In genomic region chr17:28335201-28335958, GRCh38 we compare ENCODE assay signal across 1 cellular context.
TF ChIP-seq lines count a peak whose summit lies in the region.

Gene IFT20, minus strand, starts transcription at chr17:28335472. Its CDS starts 3,487 bp downstream, at chr17:28331985.
Gene TNFAIP1, plus strand, starts transcription at chr17:28335761. Its CDS starts 3,761 bp downstream, at chr17:28339522.

TF ChIP-seq in HepG2, 621 proteins besides CTCF, POLR2A, EP300 and RAD21 (continued from another document and continues in another):
- TF ChIP-seq, protein P1, sequence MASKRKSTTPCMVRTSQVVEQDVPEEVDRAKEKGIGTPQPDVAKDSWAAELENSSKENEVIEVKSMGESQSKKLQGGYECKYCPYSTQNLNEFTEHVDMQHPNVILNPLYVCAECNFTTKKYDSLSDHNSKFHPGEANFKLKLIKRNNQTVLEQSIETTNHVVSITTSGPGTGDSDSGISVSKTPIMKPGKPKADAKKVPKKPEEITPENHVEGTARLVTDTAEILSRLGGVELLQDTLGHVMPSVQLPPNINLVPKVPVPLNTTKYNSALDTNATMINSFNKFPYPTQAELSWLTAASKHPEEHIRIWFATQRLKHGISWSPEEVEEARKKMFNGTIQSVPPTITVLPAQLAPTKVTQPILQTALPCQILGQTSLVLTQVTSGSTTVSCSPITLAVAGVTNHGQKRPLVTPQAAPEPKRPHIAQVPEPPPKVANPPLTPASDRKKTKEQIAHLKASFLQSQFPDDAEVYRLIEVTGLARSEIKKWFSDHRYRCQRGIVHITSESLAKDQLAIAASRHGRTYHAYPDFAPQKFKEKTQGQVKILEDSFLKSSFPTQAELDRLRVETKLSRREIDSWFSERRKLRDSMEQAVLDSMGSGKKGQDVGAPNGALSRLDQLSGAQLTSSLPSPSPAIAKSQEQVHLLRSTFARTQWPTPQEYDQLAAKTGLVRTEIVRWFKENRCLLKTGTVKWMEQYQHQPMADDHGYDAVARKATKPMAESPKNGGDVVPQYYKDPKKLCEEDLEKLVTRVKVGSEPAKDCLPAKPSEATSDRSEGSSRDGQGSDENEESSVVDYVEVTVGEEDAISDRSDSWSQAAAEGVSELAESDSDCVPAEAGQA (IDR thresholded peaks at IDR 0.05; ENCODE audit: low read depth): peak; percentile 86
- TF ChIP-seq, protein P1 (CRISPR knock-in tag; IDR thresholded peaks at IDR 0.05; ENCODE audit: borderline replicate concordance): no peak
- no peak for TF ChIP-seq ZNF660 (CRISPR knock-in tag; IDR thresholded peaks at IDR 0.05; ENCODE audit: borderline replicate concordance, low read depth)
- TF ChIP-seq ZNF879 (CRISPR knock-in tag; IDR thresholded peaks at IDR 0.05): no peak
- TF ChIP-seq, protein P2, sequence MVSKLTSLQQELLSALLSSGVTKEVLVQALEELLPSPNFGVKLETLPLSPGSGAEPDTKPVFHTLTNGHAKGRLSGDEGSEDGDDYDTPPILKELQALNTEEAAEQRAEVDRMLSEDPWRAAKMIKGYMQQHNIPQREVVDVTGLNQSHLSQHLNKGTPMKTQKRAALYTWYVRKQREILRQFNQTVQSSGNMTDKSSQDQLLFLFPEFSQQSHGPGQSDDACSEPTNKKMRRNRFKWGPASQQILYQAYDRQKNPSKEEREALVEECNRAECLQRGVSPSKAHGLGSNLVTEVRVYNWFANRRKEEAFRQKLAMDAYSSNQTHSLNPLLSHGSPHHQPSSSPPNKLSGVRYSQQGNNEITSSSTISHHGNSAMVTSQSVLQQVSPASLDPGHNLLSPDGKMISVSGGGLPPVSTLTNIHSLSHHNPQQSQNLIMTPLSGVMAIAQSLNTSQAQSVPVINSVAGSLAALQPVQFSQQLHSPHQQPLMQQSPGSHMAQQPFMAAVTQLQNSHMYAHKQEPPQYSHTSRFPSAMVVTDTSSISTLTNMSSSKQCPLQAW (CRISPR knock-in tag; IDR thresholded peaks at IDR 0.05): peak; percentile 88
- no peak for TF ChIP-seq ZNF33A (CRISPR knock-in tag; IDR thresholded peaks at IDR 0.05; ENCODE audit: borderline replicate concordance)
- TF ChIP-seq EEA1 (CRISPR knock-in tag; IDR thresholded peaks at IDR 0.05; ENCODE audit: borderline replicate concordance): no peak
- TF ChIP-seq, protein P3, sequence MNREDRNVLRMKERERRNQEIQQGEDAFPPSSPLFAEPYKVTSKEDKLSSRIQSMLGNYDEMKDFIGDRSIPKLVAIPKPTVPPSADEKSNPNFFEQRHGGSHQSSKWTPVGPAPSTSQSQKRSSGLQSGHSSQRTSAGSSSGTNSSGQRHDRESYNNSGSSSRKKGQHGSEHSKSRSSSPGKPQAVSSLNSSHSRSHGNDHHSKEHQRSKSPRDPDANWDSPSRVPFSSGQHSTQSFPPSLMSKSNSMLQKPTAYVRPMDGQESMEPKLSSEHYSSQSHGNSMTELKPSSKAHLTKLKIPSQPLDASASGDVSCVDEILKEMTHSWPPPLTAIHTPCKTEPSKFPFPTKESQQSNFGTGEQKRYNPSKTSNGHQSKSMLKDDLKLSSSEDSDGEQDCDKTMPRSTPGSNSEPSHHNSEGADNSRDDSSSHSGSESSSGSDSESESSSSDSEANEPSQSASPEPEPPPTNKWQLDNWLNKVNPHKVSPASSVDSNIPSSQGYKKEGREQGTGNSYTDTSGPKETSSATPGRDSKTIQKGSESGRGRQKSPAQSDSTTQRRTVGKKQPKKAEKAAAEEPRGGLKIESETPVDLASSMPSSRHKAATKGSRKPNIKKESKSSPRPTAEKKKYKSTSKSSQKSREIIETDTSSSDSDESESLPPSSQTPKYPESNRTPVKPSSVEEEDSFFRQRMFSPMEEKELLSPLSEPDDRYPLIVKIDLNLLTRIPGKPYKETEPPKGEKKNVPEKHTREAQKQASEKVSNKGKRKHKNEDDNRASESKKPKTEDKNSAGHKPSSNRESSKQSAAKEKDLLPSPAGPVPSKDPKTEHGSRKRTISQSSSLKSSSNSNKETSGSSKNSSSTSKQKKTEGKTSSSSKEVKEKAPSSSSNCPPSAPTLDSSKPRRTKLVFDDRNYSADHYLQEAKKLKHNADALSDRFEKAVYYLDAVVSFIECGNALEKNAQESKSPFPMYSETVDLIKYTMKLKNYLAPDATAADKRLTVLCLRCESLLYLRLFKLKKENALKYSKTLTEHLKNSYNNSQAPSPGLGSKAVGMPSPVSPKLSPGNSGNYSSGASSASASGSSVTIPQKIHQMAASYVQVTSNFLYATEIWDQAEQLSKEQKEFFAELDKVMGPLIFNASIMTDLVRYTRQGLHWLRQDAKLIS (CRISPR knock-in tag; IDR thresholded peaks at IDR 0.05): no peak
- TF ChIP-seq, protein P4, sequence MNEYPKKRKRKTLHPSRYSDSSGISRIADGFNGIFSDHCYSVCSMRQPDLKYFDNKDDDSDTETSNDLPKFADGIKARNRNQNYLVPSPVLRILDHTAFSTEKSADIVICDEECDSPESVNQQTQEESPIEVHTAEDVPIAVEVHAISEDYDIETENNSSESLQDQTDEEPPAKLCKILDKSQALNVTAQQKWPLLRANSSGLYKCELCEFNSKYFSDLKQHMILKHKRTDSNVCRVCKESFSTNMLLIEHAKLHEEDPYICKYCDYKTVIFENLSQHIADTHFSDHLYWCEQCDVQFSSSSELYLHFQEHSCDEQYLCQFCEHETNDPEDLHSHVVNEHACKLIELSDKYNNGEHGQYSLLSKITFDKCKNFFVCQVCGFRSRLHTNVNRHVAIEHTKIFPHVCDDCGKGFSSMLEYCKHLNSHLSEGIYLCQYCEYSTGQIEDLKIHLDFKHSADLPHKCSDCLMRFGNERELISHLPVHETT (CRISPR knock-in tag; conservative IDR thresholded peaks at IDR 0.05): peak; percentile 46; the same call in 1 of the 2 replicates
- TF ChIP-seq, protein P5, sequence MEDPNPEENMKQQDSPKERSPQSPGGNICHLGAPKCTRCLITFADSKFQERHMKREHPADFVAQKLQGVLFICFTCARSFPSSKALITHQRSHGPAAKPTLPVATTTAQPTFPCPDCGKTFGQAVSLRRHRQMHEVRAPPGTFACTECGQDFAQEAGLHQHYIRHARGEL (CRISPR knock-in tag; IDR thresholded peaks at IDR 0.05): no peak
- TF ChIP-seq AHR (CRISPR knock-in tag; IDR thresholded peaks at IDR 0.05): no peak
- TF ChIP-seq NFIB (CRISPR knock-in tag; IDR thresholded peaks at IDR 0.05; ENCODE audit: borderline replicate concordance): no peak
- peak; percentile 68; the same call in 1 of the 2 replicates for TF ChIP-seq TGIF2 (CRISPR knock-in tag; IDR thresholded peaks at IDR 0.05)
- no peak for TF ChIP-seq ZNF282 (IDR thresholded peaks at IDR 0.05; ENCODE audit: partially characterized antibody)
- no peak for TF ChIP-seq NCOA1 (CRISPR knock-in tag; IDR thresholded peaks at IDR 0.05)
- TF ChIP-seq ZNF589 (CRISPR knock-in tag; conservative IDR thresholded peaks at IDR 0.05): no peak
- no peak for TF ChIP-seq RARG (CRISPR knock-in tag; IDR thresholded peaks at IDR 0.05; ENCODE audit: low read depth)
- TF ChIP-seq SIX4 (CRISPR knock-in tag; IDR thresholded peaks at IDR 0.05): peak; percentile 30; the same call in 1 of the 2 replicates
- peak; percentile 86 for TF ChIP-seq SPEN (CRISPR knock-in tag; IDR thresholded peaks at IDR 0.05; ENCODE audit: low read depth)
- TF ChIP-seq ZNF256 (CRISPR knock-in tag; conservative IDR thresholded peaks at IDR 0.05): 0 out of 2 replicates have a peak, but pooled peaks have one; percentile 1
- no peak for TF ChIP-seq ZNF3 (CRISPR knock-in tag; IDR thresholded peaks at IDR 0.05)
- peak; percentile 99 for TF ChIP-seq FOXA3 (CRISPR knock-in tag; IDR thresholded peaks at IDR 0.05)
- TF ChIP-seq LCORL (IDR thresholded peaks at IDR 0.05): no peak
- TF ChIP-seq LCORL (CRISPR knock-in tag; IDR thresholded peaks at IDR 0.05): 0 out of 2 replicates have a peak, but pooled peaks have one; percentile 26
- TF ChIP-seq, protein P6, sequence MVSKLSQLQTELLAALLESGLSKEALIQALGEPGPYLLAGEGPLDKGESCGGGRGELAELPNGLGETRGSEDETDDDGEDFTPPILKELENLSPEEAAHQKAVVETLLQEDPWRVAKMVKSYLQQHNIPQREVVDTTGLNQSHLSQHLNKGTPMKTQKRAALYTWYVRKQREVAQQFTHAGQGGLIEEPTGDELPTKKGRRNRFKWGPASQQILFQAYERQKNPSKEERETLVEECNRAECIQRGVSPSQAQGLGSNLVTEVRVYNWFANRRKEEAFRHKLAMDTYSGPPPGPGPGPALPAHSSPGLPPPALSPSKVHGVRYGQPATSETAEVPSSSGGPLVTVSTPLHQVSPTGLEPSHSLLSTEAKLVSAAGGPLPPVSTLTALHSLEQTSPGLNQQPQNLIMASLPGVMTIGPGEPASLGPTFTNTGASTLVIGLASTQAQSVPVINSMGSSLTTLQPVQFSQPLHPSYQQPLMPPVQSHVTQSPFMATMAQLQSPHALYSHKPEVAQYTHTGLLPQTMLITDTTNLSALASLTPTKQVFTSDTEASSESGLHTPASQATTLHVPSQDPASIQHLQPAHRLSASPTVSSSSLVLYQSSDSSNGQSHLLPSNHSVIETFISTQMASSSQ (IDR thresholded peaks at IDR 0.05; ENCODE audit: low read depth): 0 out of 2 replicates have a peak, but pooled peaks have one; percentile 17
- TF ChIP-seq, protein P6 (CRISPR knock-in tag; IDR thresholded peaks at IDR 0.05; ENCODE audit: borderline replicate concordance): no peak; the same call in 1 of the 2 replicates
- TF ChIP-seq TFDP1 (CRISPR knock-in tag; IDR thresholded peaks at IDR 0.05; ENCODE audit: borderline replicate concordance): no peak; the same call in 1 of the 2 replicates
- TF ChIP-seq ZNF713 (CRISPR knock-in tag; IDR thresholded peaks at IDR 0.05): no peak
- TF ChIP-seq JUNB (CRISPR knock-in tag; IDR thresholded peaks at IDR 0.05; ENCODE audit: borderline replicate concordance): no peak
- no peak for TF ChIP-seq FUBP1 (CRISPR knock-in tag; IDR thresholded peaks at IDR 0.05; ENCODE audit: borderline replicate concordance)
- peak; percentile 76; the same call in 1 of the 2 replicates for TF ChIP-seq ZNF468 (CRISPR knock-in tag; IDR thresholded peaks at IDR 0.05)
- TF ChIP-seq PRMT3 (CRISPR knock-in tag; IDR thresholded peaks at IDR 0.05; ENCODE audit: borderline replicate concordance, low read depth): no peak
- TF ChIP-seq ZNF883 (CRISPR knock-in tag; IDR thresholded peaks at IDR 0.05; ENCODE audit: not compliant biosample characterization): no peak
- TF ChIP-seq, protein P7, sequence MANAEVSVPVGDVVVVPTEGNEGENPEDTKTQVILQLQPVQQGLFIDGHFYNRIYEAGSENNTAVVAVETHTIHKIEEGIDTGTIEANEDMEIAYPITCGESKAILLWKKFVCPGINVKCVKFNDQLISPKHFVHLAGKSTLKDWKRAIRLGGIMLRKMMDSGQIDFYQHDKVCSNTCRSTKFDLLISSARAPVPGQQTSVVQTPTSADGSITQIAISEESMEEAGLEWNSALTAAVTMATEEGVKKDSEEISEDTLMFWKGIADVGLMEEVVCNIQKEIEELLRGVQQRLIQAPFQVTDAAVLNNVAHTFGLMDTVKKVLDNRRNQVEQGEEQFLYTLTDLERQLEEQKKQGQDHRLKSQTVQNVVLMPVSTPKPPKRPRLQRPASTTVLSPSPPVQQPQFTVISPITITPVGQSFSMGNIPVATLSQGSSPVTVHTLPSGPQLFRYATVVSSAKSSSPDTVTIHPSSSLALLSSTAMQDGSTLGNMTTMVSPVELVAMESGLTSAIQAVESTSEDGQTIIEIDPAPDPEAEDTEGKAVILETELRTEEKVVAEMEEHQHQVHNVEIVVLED (CRISPR knock-in tag; IDR thresholded peaks at IDR 0.05; ENCODE audit: borderline replicate concordance): peak; percentile 75; the same call in 1 of the 2 replicates
